Comparison of ENCODE assay signal across 8 cellular contexts in the genomic region with DNA sequence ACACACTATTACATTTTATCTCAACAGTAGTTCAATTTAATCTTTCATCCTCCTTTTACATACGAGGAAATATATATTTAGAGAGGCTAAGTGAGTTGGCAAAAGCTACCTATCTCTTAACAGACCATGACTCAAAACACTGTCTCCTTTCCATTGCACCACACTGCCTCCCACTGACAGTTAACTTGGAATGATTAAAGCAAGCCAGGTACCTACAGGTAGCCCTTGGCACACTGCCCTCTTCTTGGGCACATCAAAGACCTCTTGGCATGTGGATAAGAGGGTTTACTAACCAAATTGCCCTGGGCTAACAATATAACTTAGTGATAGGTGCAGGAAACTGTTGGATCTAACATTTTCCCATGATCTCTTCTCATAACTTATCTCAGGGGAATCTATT. TPM values are rescaled to one million over a fixed set of nuclear protein-coding genes. Genes with fewer than 3 reads are reported as not detected.
DNase-seq lines count a peak whose midpoint lies in the region; ATAC-seq and TF ChIP-seq lines count a peak whose summit lies in the region.

No MANE protein-coding gene starts in this region.

- TF ChIP-seq CTCF in CD14-positive monocyte (IDR thresholded peaks at IDR 0.05) = no peak

- intact Hi-C loops in CD14-positive monocyte (cut with micrococcal nuclease) = loop anchor here in 1 of 2 donors (10.0 kb wide), 2 partner anchors 105 to 285 kb away; no protein-coding TSS in a partner anchor

- no peak overlapping the region for H2BK12ac ChIP-seq in mesenchymal stem cell (ENCODE audit: low read length in 2 of 2)

- H3K27me3 ChIP-seq in CD8-positive, alpha-beta memory T cell (ENCODE audit: insufficient read depth, low read length, poor library complexity, severe bottlenecking) = no peaks in the 10 kb centered on the region
- H3K27me3 ChIP-seq in HAP-1 (ENCODE audit: low read depth) (no peaks in the 10 kb centered on the region), mesenchymal stem cell (ENCODE audit: control insufficient read depth in 1 of 2, insufficient read depth in 1 of 2, low read length in 2 of 2) (no peaks in the 10 kb centered on the region)

- H3K4ac ChIP-seq in mesenchymal stem cell (ENCODE audit: low read depth in 1 of 2, low read length in 2 of 2) = no peak overlapping the region

- H2AK5ac ChIP-seq in mesenchymal stem cell (ENCODE audit: low read length, severe bottlenecking) = no peak overlapping the region

- H3K4me1 Mint-ChIP-seq in CD8-positive, alpha-beta memory T cell = peaks cover 62 to 88% (median 75%) of the 10 kb centered on the region in 3 donors
- peaks cover 59% of the 10 kb centered on the region for H3K4me1 Mint-ChIP-seq in activated T-cell treated with anti-CD3 and anti-CD28 coated beads, Interleukin-2, amount 50 U/mL, for 4 hours (ENCODE audit: low read depth)
- peaks cover 37% of the 10 kb centered on the region for H3K4me1 Mint-ChIP-seq in CD14-positive monocyte

- H3K18ac ChIP-seq in mesenchymal stem cell (ENCODE audit: low read depth in 1 of 2, low read length in 2 of 2) = no peak overlapping the region

- no peaks in the 10 kb centered on the region for H3K9me3 Mint-ChIP-seq in CD8-positive, alpha-beta memory T cell
- no peaks in the 10 kb centered on the region for H3K9me3 Mint-ChIP-seq in activated T-cell treated with anti-CD3 and anti-CD28 coated beads, Interleukin-2, amount 50 U/mL, for 4 hours
- peaks cover 0 to 1% (median 0%) of the 10 kb centered on the region in 7 donors for H3K9me3 Mint-ChIP-seq in CD14-positive monocyte

- no peak overlapping the region for H2AFZ ChIP-seq in mesenchymal stem cell (ENCODE audit: low read depth, low read length)

- H3K27me3 Mint-ChIP-seq in CD8-positive, alpha-beta memory T cell = peaks cover 0 to 6% of the 10 kb centered on the region in 2 donors
- no peaks in the 10 kb centered on the region for H3K27me3 Mint-ChIP-seq in activated T-cell treated with anti-CD3 and anti-CD28 coated beads, Interleukin-2, amount 50 U/mL, for 4 hours (ENCODE audit: low read depth)
- no peaks in the 10 kb centered on the region for H3K27me3 Mint-ChIP-seq in CD14-positive monocyte (ENCODE audit: low read depth in 3 of 3)

- no peak overlapping the region for H3K27ac ChIP-seq in CD8-positive, alpha-beta memory T cell (ENCODE audit: low read depth, low read length)
- H3K27ac ChIP-seq in mesenchymal stem cell (ENCODE audit: low read length, poor library complexity, severe bottlenecking) = no peak overlapping the region

- no peak overlapping the region for H4K91ac ChIP-seq in mesenchymal stem cell (ENCODE audit: low read length)

- H3K4me2 ChIP-seq in mesenchymal stem cell (ENCODE audit: low read length, poor library complexity, severe bottlenecking) = no peak overlapping the region

- H3K27ac Mint-ChIP-seq in CD8-positive, alpha-beta memory T cell = peak overlapping the region; percentile 29 to 100 (median 92)
- H3K27ac Mint-ChIP-seq in CD14-positive monocyte = peak overlapping the region in 2 of 7 donors; percentile 57 to 73

- no peak overlapping the region for H2BK120ac ChIP-seq in mesenchymal stem cell (ENCODE audit: low read depth, low read length)

- DNase-seq in CD8-positive, alpha-beta memory T cell = no peak
- DNase-seq in HAP-1 (ENCODE audit: low spot score in 2 of 2) (no peak), mesenchymal stem cell (no peak), CD14-positive monocyte (ENCODE audit: low spot score) (no peak), NCI-H1694 treated with DMSO at 0.1 percent for 48 hours (lab: John Stamatoyannopoulos, UW) (no peak)
- DNase-seq in activated T-cell treated with anti-CD3 and anti-CD28 coated beads, Interleukin-2, amount 50 U/mL, for 4 hours = no peak

- H2BK5ac ChIP-seq in mesenchymal stem cell (ENCODE audit: low read depth, low read length, poor library complexity, severe bottlenecking) = no peak overlapping the region

- 100% methylated on average over 1 of the region's 1 CpG for WGBS in mesenchymal stem cell

- H2BK15ac ChIP-seq in mesenchymal stem cell (ENCODE audit: low read depth, poor library complexity, severe bottlenecking) = no peak overlapping the region

- CTCF ChIA-PET in CD8-positive, alpha-beta memory T cell (lab: Charles Lee) = interaction anchor here (0.7 to 1.0 kb wide), 2 partner anchors 44 to 50 kb away, joined by 3 read pairs; no protein-coding TSS in a partner anchor

- H3K4me3 Mint-ChIP-seq in CD8-positive, alpha-beta memory T cell = peak overlapping the region; percentile 91 to 100 (median 95)
- peak overlapping the region; percentile 93 for H3K4me3 Mint-ChIP-seq in activated T-cell treated with anti-CD3 and anti-CD28 coated beads, Interleukin-2, amount 50 U/mL, for 4 hours
- peak overlapping the region in 1 of 2 donors; percentile 41 for H3K4me3 Mint-ChIP-seq in CD14-positive monocyte

- peak overlapping the region; percentile 95 for H3K9ac ChIP-seq in mesenchymal stem cell (ENCODE audit: low read length)

- H3K79me1 ChIP-seq in mesenchymal stem cell (replicated peaks; ENCODE audit: low read length, poor library complexity, severe bottlenecking) = peaks cover 2% of the 10 kb centered on the region

- in situ Hi-C loops in HAP-1 (cut with MboI; ENCODE audit: low sequenced_read_pairs) = no loop called here

- no peaks in the 10 kb centered on the region for H3K36me3 ChIP-seq in CD8-positive, alpha-beta memory T cell (ENCODE audit: insufficient read depth, low read length)
- H3K36me3 ChIP-seq in HAP-1 (replicated peaks) (no peaks in the 10 kb centered on the region), mesenchymal stem cell (ENCODE audit: control insufficient read depth in 1 of 2, insufficient read depth in 2 of 2, low read depth in 1 of 2, low read length in 2 of 2) (no peaks in the 10 kb centered on the region)

- no peak for ATAC-seq in activated T-cell treated with anti-CD3 and anti-CD28 coated beads, Interleukin-2, amount 50 U/mL, for 4 hours
- ATAC-seq in HG03095 (IDR thresholded peaks at IDR 0.05; ENCODE audit: unreplicated experiment) (no peak), GM21786 (IDR thresholded peaks at IDR 0.05; ENCODE audit: unreplicated experiment) (no peak)

- no peak overlapping the region for H3K23ac ChIP-seq in mesenchymal stem cell (ENCODE audit: low read length in 2 of 2)

- POLR2A ChIA-PET in CD8-positive, alpha-beta memory T cell (lab: Charles Lee) = no interaction called here

- peaks cover 0 to 11% (median 0%) of the 10 kb centered on the region in 3 donors for H3K36me3 Mint-ChIP-seq in CD8-positive, alpha-beta memory T cell
- H3K36me3 Mint-ChIP-seq in activated T-cell treated with anti-CD3 and anti-CD28 coated beads, Interleukin-2, amount 50 U/mL, for 4 hours (ENCODE audit: insufficient read depth) = no peaks in the 10 kb centered on the region
- H3K36me3 Mint-ChIP-seq in CD14-positive monocyte = peaks cover 2 to 4% of the 10 kb centered on the region in 2 donors

- H3K9me3 ChIP-seq in CD8-positive, alpha-beta memory T cell (ENCODE audit: low read length) = no peaks in the 10 kb centered on the region
- H3K9me3 ChIP-seq in HAP-1 (no peaks in the 10 kb centered on the region), mesenchymal stem cell (ENCODE audit: control insufficient read depth, low read length) (no peaks in the 10 kb centered on the region)

- no peak overlapping the region for H3K14ac ChIP-seq in mesenchymal stem cell (ENCODE audit: low read length in 2 of 2)

- no peak overlapping the region for H3K4me3 ChIP-seq in CD8-positive, alpha-beta memory T cell (ENCODE audit: low read length)
- H3K4me3 ChIP-seq in HAP-1 (peak overlapping the region; percentile 65; the same call in 1 of the 2 replicates), mesenchymal stem cell (ENCODE audit: insufficient read depth in 1 of 2, low read depth in 1 of 2, low read length in 2 of 2) (peak overlapping the region in 1 of 2 experiments; percentile 87)

- no peak overlapping the region for H4K8ac ChIP-seq in mesenchymal stem cell (ENCODE audit: low read length)

- H3K4me1 ChIP-seq in CD8-positive, alpha-beta memory T cell (ENCODE audit: insufficient read depth, low read length) = peaks cover 52% of the 10 kb centered on the region
- H3K4me1 ChIP-seq in HAP-1 (peaks cover 11% of the 10 kb centered on the region), mesenchymal stem cell (ENCODE audit: control insufficient read depth, insufficient read depth, low read depth, low read length) (peaks cover 8% of the 10 kb centered on the region)

RNA-seq across cellular contexts. Expression of a gene that starts 1.9 kb away (rescaled TPM):
- total RNA-seq in CD8-positive, alpha-beta memory T cell = 1 to 10 TPM; 6.9 to 7.4 TPM
- 10.3 TPM for polyA plus RNA-seq in CD8-positive, alpha-beta memory T cell
- 1 to 10 TPM; 6.6 to 7.4 (median 6.7) TPM for total RNA-seq in activated T-cell treated with anti-CD3 and anti-CD28 coated beads, Interleukin-2, amount 50 U/mL, for 4 hours
- polyA plus RNA-seq in mesenchymal stem cell (2013, experiment 1 of 2) = 8.3 TPM
- 8.7 TPM for polyA plus RNA-seq in mesenchymal stem cell (2013, experiment 2 of 2)
- polyA plus RNA-seq in CD14-positive monocyte = 10 to 100 TPM; 18.6 to 20.7 TPM

RNA-seq across cellular contexts. Expression of a gene that starts 4.7 kb away (rescaled TPM):
- 1 to 10 TPM; 9.3 TPM for total RNA-seq in CD8-positive, alpha-beta memory T cell
- polyA plus RNA-seq in CD8-positive, alpha-beta memory T cell = 6.9 TPM
- total RNA-seq in activated T-cell treated with anti-CD3 and anti-CD28 coated beads, Interleukin-2, amount 50 U/mL, for 4 hours = 10 to 100 TPM in 1 of 3 donors, 1 to 10 TPM in 2; 9.6 to 10.0 (median 9.7) TPM
- polyA plus RNA-seq in mesenchymal stem cell (2013, experiment 1 of 2) = 10.1 TPM
- 10.9 TPM for polyA plus RNA-seq in mesenchymal stem cell (2013, experiment 2 of 2)
- polyA plus RNA-seq in CD14-positive monocyte = 1 to 10 TPM; 5.2 to 6.2 TPM

RNA-seq across cellular contexts. Expression of a gene that starts 49.5 kb away (rescaled TPM):
- total RNA-seq in CD8-positive, alpha-beta memory T cell = 1 to 10 TPM; 1.2 to 1.3 TPM
- 10.7 TPM for polyA plus RNA-seq in CD8-positive, alpha-beta memory T cell
- 1 to 10 TPM in 1 of 3 donors, under 1 TPM in 2; 0.46 to 1.4 (median 0.50) TPM for total RNA-seq in activated T-cell treated with anti-CD3 and anti-CD28 coated beads, Interleukin-2, amount 50 U/mL, for 4 hours
- polyA plus RNA-seq in mesenchymal stem cell (2013, experiment 1 of 2) = 2.4 TPM
- 1.8 TPM for polyA plus RNA-seq in mesenchymal stem cell (2013, experiment 2 of 2)
- polyA plus RNA-seq in CD14-positive monocyte = 100 to 1,000 TPM; 558 to 587 TPM
